11 cellular contexts compared by ENCODE assay signal in the genomic region with DNA sequence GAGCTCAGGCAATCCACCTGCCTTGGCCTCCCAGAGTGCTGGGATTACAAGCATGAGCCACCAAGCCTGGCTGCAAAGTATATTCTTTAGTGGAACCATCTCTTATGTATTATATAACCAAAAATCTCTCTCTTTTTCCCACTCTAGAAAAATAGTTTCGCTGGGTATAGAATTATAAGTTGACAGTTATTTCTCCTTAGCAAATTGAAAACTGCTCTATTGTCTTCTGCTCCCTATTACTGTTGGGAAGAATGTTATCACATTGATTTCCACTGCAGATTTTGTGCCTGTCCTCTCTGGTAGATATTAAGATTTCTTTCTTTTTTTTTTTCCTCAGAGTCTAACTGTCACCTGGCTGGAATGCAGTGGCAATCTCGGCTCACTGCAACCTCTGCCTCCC.
"Had no signal": no experiment of that assay in that cellular context is flagged by ENCODE, and none has a peak within 500 bp of the region (broad histone marks: within the 10 kb centered on the region; RNA-seq: fewer than 3 reads in every experiment).

No MANE protein-coding gene starts in this region.

- H3K9ac ChIP-seq: GM23248 had no signal

- H3K27ac ChIP-seq: GM23248 had no signal

- H3K4me3 ChIP-seq: GM23248, GM23338, HAP-1 had no signal

- H3K4me2 ChIP-seq: GM23338 had no signal

- FAIRE-seq: H1, H54 had no signal

- H3K9me3 ChIP-seq: HAP-1 had no signal

- ATAC-seq: GM23338, HCT116 had no signal

- H2AFZ ChIP-seq: GM23248, GM23338 had no signal

- H3K36me3 ChIP-seq: HAP-1 had no signal

- DNase-seq: GM23248, GOT3, H7, H9, HCEC 1CT, HFFc6 had no signal
